11 cellular contexts compared by ENCODE assay signal in the genomic region with DNA sequence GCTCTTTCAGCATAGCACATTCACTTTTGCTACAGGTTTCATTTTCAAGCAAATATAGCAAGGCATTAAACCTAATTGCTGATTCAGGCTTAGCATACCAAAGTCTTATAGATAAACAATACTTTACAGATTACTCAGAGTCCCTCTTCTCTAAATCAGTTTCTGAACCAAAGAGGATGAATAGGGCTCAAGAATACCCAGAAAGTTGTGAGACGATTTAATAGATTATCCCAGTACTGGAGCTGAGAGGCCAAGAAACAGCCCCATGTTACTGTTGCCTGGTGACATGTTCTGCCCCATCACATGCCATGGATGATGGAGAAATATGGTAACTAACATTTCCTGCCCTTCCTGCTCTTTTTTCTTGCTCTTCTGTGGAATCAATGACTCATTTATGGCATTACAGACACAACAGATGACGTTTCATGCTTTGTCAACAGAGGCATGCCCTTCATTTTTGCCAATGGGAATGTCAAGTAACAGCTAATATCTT. TPM values are rescaled to one million over a fixed set of nuclear protein-coding genes. Genes with fewer than 3 reads are reported as not detected.
DNase-seq lines count a peak whose midpoint lies in the region; ATAC-seq and TF ChIP-seq lines count a peak whose summit lies in the region.
"Had no signal": no experiment of that assay in that cellular context is flagged by ENCODE, and none has a peak within 500 bp of the region (broad histone marks: within the 10 kb centered on the region; RNA-seq: fewer than 3 reads in every experiment).

No MANE protein-coding gene starts in this region.

- intact Hi-C loops in left lung (cut with DNase I) (no loop called here), uterus (cut with DNase I; ENCODE audit: low total_unique reads) (no loop called here)

- in situ Hi-C loops in astrocyte of the spinal cord (cut with HindIII; ENCODE audit: low sequenced_read_pairs), result no loop called here

- CTCF ChIA-PET in BJ (lab: Yijun Ruan, JAX), result interaction anchor here (0.5 to 1.5 kb wide), 5 partner anchors 10 to 254 kb away, joined by 3 to 4 read pairs (median 3); no protein-coding TSS in a partner anchor

- H3K36me3 ChIP-seq in BJ (ENCODE audit: control insufficient read depth, insufficient read depth, low read length) (no peaks in the 10 kb centered on the region), left lung (no peaks in the 10 kb centered on the region), upper lobe of left lung (no peaks in the 10 kb centered on the region), uterus (no peaks in the 10 kb centered on the region)

- DNase-seq in BJ (ENCODE audit: low read depth) (peak; percentile 77), HT-29 (ENCODE audit: low spot score) (peak; percentile 32), astrocyte of the spinal cord (ENCODE audit: low read depth, low spot score) (peak; percentile 88), left lung (no peak), upper lobe of left lung (no peak), SIG-M5 treated with dmso at 0.1 percent for 504 hours (lab: John Stamatoyannopoulos, UW; ENCODE audit: unreplicated experiment) (no peak), uterus (no peak)
- DNase-seq: activated T-cell treated with anti-CD3 and anti-CD28 coated beads, Interleukin-2, amount 50 U/mL, for 24 hours; dorsolateral prefrontal cortex; islet precursor cell had no signal

- 79 to 81% methylated on average over 2 of the region's 2 CpGs for WGBS in upper lobe of left lung, 2 donors

- H3K4me1 ChIP-seq in left lung (no peaks in the 10 kb centered on the region), upper lobe of left lung (no peaks in the 10 kb centered on the region), uterus (no peaks in the 10 kb centered on the region)

- no peak for TF ChIP-seq CTCF in BJ (IDR thresholded peaks at IDR 0.05; ENCODE audit: insufficient read depth, low read depth, low read length)
- TF ChIP-seq CTCF in astrocyte of the spinal cord (IDR thresholded peaks at IDR 0.05; ENCODE audit: low read depth, low read length), result no peak
- no peak for TF ChIP-seq CTCF in left lung (IDR thresholded peaks at IDR 0.05)
- no peak for TF ChIP-seq CTCF in upper lobe of left lung (IDR thresholded peaks at IDR 0.05)
- TF ChIP-seq CTCF in uterus (IDR thresholded peaks at IDR 0.05), result no peak

- ATAC-seq in left lung, result peak; percentile 34
- ATAC-seq in upper lobe of left lung (ENCODE audit: low FRiP score in 2 of 2), result no peak
- ATAC-seq in GM19328 (IDR thresholded peaks at IDR 0.05; ENCODE audit: unreplicated experiment), result no peak

- H3K9me3 ChIP-seq in left lung (no peaks in the 10 kb centered on the region), upper lobe of left lung (no peaks in the 10 kb centered on the region), uterus (no peaks in the 10 kb centered on the region)

- POLR2A ChIA-PET in BJ (lab: Charles Lee), result no interaction called here

- TF ChIP-seq EP300 in upper lobe of left lung (IDR thresholded peaks at IDR 0.05), result no peak

- H3K27me3 ChIP-seq in BJ (ENCODE audit: control insufficient read depth, insufficient read depth, low read length) (no peaks in the 10 kb centered on the region), left lung (no peaks in the 10 kb centered on the region), upper lobe of left lung (no peaks in the 10 kb centered on the region), uterus (no peaks in the 10 kb centered on the region)
- H3K27me3 ChIP-seq: dorsolateral prefrontal cortex had no signal

- no peak overlapping the region for H3K4me3 ChIP-seq in BJ (ENCODE audit: low read depth, low read length)
- H3K4me3 ChIP-seq in astrocyte of the spinal cord (ENCODE audit: low read depth, low read length), result no peak overlapping the region
- no peak overlapping the region for H3K4me3 ChIP-seq in left lung
- no peak overlapping the region for H3K4me3 ChIP-seq in upper lobe of left lung
- no peak overlapping the region for H3K4me3 ChIP-seq in uterus
- H3K4me3 ChIP-seq: dorsolateral prefrontal cortex had no signal

- no peak for TF ChIP-seq POLR2A in upper lobe of left lung (IDR thresholded peaks at IDR 0.05)
- no peak for TF ChIP-seq POLR2A in uterus (IDR thresholded peaks at IDR 0.05)

- H3K27ac ChIP-seq in left lung (peak overlapping the region in 1 of 2 donors; percentile 30), upper lobe of left lung (no peak overlapping the region), uterus (no peak overlapping the region)
- H3K27ac ChIP-seq: dorsolateral prefrontal cortex had no signal

RNA-seq across cellular contexts. Expression of a gene that starts 18.1 kb away (rescaled TPM):
- polyA plus RNA-seq in BJ (2011; rRNA removed), result 68.8 and 69.2 TPM in 2 replicates
- 38.5 and 56.3 TPM in 2 replicates for polyA minus RNA-seq in BJ (2011; rRNA and poly(A)+ RNA removed)
- total RNA-seq in HT-29 (2014; rRNA removed; shearing (Covaris generic)), result 3.4 and 4.7 TPM in 2 replicates
- 10 to 100 TPM; 31.6 to 37.3 TPM for total RNA-seq in left lung
- total RNA-seq in upper lobe of left lung, result 100 to 1,000 TPM in 1 of 6 donors, 10 to 100 TPM in 5; 23.0 to 110 (median 32.9) TPM
- total RNA-seq in uterus, result 100 to 1,000 TPM in 2 of 4 donors, 10 to 100 TPM in 2; 22.0 to 204 (median 90.9) TPM

Comparison
In these comparisons a context has a peak if more than half of its experiments do, and no peak if none do; other contexts are left out.
1. DNase-seq: peak in BJ (single experiment), HT-29 (single experiment) and astrocyte of the spinal cord (single experiment); none in left lung (0 of 2), upper lobe of left lung (0 of 2), SIG-M5 treated with dmso at 0.1 percent for 504 hours (single experiment) and uterus (0 of 2).